2 cellular contexts compared by ENCODE assay signal in genomic region chr17:37683454-37683984, GRCh38.
A peak's percentile ranks its signal among the peaks of the same experiment; 100 is the strongest.
TF ChIP-seq lines count a peak whose summit lies in the region.

No MANE protein-coding gene starts in this region.

TF ChIP-seq in WTC11, 78 proteins besides CTCF, POLR2A, EP300 and RAD21:
- TF ChIP-seq GABPB1 (CRISPR knock-in tag; IDR thresholded peaks at IDR 0.05) (peak; percentile 50; the same call in 1 of the 2 replicates), FOXJ3 (CRISPR knock-in tag; IDR thresholded peaks at IDR 0.05; ENCODE audit: borderline replicate concordance) (no peak)
TF ChIP-seq in WTC11: peak in this region for 1.

TF ChIP-seq in HepG2, 621 proteins besides CTCF, POLR2A, EP300 and RAD21 (continues in another document):
- TF ChIP-seq PATZ1 (CRISPR knock-in tag; IDR thresholded peaks at IDR 0.05) = peak; percentile 39; the same call in 1 of the 2 replicates
- peak; percentile 79 for TF ChIP-seq CREM (IDR thresholded peaks at IDR 0.05)
- no peak for TF ChIP-seq CREM (CRISPR knock-in tag; IDR thresholded peaks at IDR 0.05)
- no peak for TF ChIP-seq NR3C1 (CRISPR knock-in tag; IDR thresholded peaks at IDR 0.05)
- TF ChIP-seq ZNF3 (CRISPR knock-in tag; IDR thresholded peaks at IDR 0.05) = peak; percentile 80
- peak; percentile 89 for TF ChIP-seq MLXIP (CRISPR knock-in tag; IDR thresholded peaks at IDR 0.05; ENCODE audit: borderline replicate concordance)
- TF ChIP-seq ZNF263 (CRISPR knock-in tag; IDR thresholded peaks at IDR 0.05) = 0 out of 2 replicates have a peak, but pooled peaks have one; percentile 25
- TF ChIP-seq HIVEP1 (CRISPR knock-in tag; IDR thresholded peaks at IDR 0.05) = no peak
- TF ChIP-seq FOSL2 (CRISPR knock-in tag; IDR thresholded peaks at IDR 0.05) = peak; percentile 59; the same call in 1 of the 2 replicates
- peak; percentile 94 for TF ChIP-seq TFAP4 (IDR thresholded peaks at IDR 0.05; ENCODE audit: borderline replicate concordance, low read depth)
- 0 out of 2 replicates have a peak, but pooled peaks have one; percentile 44 for TF ChIP-seq NKX3-1 (CRISPR knock-in tag; IDR thresholded peaks at IDR 0.05)
- TF ChIP-seq GABPA (IDR thresholded peaks at IDR 0.05; ENCODE audit: low read depth, low read length) = no peak
- TF ChIP-seq GABPA (CRISPR knock-in tag; IDR thresholded peaks at IDR 0.05; ENCODE audit: low read depth) = peak; percentile 42; the same call in 1 of the 2 replicates
- TF ChIP-seq ZNF800 (CRISPR knock-in tag; IDR thresholded peaks at IDR 0.05) = no peak
- TF ChIP-seq ZBTB3 (CRISPR knock-in tag; IDR thresholded peaks at IDR 0.05; ENCODE audit: borderline replicate concordance, low read depth) = no peak
- TF ChIP-seq FOSL1 (CRISPR knock-in tag; IDR thresholded peaks at IDR 0.05; ENCODE audit: borderline replicate concordance) = no peak
- no peak for TF ChIP-seq PCBP1 (IDR thresholded peaks at IDR 0.05; ENCODE audit: borderline replicate concordance, low read depth, low read length)
- 0 out of 2 replicates have a peak, but pooled peaks have one; percentile 45 for TF ChIP-seq KAT8 (CRISPR knock-in tag; IDR thresholded peaks at IDR 0.05)
- TF ChIP-seq ZSCAN12 (CRISPR knock-in tag; IDR thresholded peaks at IDR 0.05) = no peak
- TF ChIP-seq ISL2 (CRISPR knock-in tag; IDR thresholded peaks at IDR 0.05) = peak; percentile 71; the same call in 1 of the 2 replicates
- no peak for TF ChIP-seq JUN (CRISPR knock-in tag; IDR thresholded peaks at IDR 0.05)
- peak; percentile 62; the same call in 1 of the 2 replicates for TF ChIP-seq ZMYM3 (CRISPR knock-in tag; IDR thresholded peaks at IDR 0.05)
- TF ChIP-seq SYNCRIP (IDR thresholded peaks at IDR 0.05; ENCODE audit: insufficient read depth, low read depth, low read length) = no peak
- no peak for TF ChIP-seq POLR2G (IDR thresholded peaks at IDR 0.05; ENCODE audit: low read depth, low read length)
- no peak for TF ChIP-seq ZNF724P (CRISPR knock-in tag; IDR thresholded peaks at IDR 0.05; ENCODE audit: borderline replicate concordance)
- 0 out of 2 replicates have a peak, but pooled peaks have one; percentile 17 for TF ChIP-seq SIX4 (CRISPR knock-in tag; IDR thresholded peaks at IDR 0.05)
- 0 out of 2 replicates have a peak, but pooled peaks have one; percentile 32 for TF ChIP-seq HOXD1 (CRISPR knock-in tag; IDR thresholded peaks at IDR 0.05)
- TF ChIP-seq ZMYM2 (CRISPR knock-in tag; IDR thresholded peaks at IDR 0.05) = no peak
- peak; percentile 54; the same call in 1 of the 2 replicates for TF ChIP-seq ATF2 (CRISPR knock-in tag; IDR thresholded peaks at IDR 0.05)
- TF ChIP-seq ATF4 (CRISPR knock-in tag; IDR thresholded peaks at IDR 0.05) = peak in 1 of 2 experiments; percentile 64; a peak in 2 of 4 replicates
- peak; percentile 29 to 64; a peak in 3 of 4 replicates for TF ChIP-seq NR2F1 (CRISPR knock-in tag; IDR thresholded peaks at IDR 0.05)
- peak; percentile 61 for TF ChIP-seq ZGPAT (CRISPR knock-in tag; IDR thresholded peaks at IDR 0.05)
- TF ChIP-seq ZBTB8A (CRISPR knock-in tag; IDR thresholded peaks at IDR 0.05; ENCODE audit: borderline replicate concordance, low read depth) = no peak
- no peak for TF ChIP-seq ZNF33A (CRISPR knock-in tag; IDR thresholded peaks at IDR 0.05; ENCODE audit: borderline replicate concordance)
- TF ChIP-seq TEAD3 (CRISPR knock-in tag; optimal IDR thresholded peaks at IDR 0.05; ENCODE audit: borderline replicate concordance) = peak; percentile 38
- TF ChIP-seq MTERF4 (CRISPR knock-in tag; IDR thresholded peaks at IDR 0.05) = no peak
- TF ChIP-seq CBX2 (IDR thresholded peaks at IDR 0.05; ENCODE audit: low read depth, low read length) = no peak
- no peak for TF ChIP-seq CBX2 (CRISPR knock-in tag; IDR thresholded peaks at IDR 0.05; ENCODE audit: low read depth)
- no peak for TF ChIP-seq U2AF1 (optimal IDR thresholded peaks at IDR 0.05; ENCODE audit: low read depth, low read length)
- peak; percentile 66; the same call in 1 of the 2 replicates for TF ChIP-seq SKIL (CRISPR knock-in tag; IDR thresholded peaks at IDR 0.05; ENCODE audit: borderline replicate concordance)
- TF ChIP-seq ZMYM4 (CRISPR knock-in tag; IDR thresholded peaks at IDR 0.05) = no peak; the same call in 1 of the 2 replicates
- TF ChIP-seq ZNF503 (CRISPR knock-in tag; IDR thresholded peaks at IDR 0.05) = peak; percentile 90
- no peak for TF ChIP-seq RBAK (CRISPR knock-in tag; IDR thresholded peaks at IDR 0.05)
- peak; percentile 82 for TF ChIP-seq MED1 (CRISPR knock-in tag; IDR thresholded peaks at IDR 0.05)
